Comparison of ENCODE assay signal across 1 cellular context in the genomic region with DNA sequence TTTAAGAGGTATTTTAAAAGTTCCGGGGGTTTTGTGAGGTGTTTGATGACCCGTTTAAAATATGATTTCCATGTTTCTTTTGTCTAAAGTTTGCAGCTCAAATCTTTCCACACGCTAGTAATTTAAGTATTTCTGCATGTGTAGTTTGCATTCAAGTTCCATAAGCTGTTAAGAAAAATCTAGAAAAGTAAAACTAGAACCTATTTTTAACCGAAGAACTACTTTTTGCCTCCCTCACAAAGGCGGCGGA.
TF ChIP-seq lines count a peak whose summit lies in the region.

No MANE protein-coding gene starts in this region.

TF ChIP-seq in HepG2, 621 proteins besides CTCF, POLR2A, EP300 and RAD21 (continued from another document and continues in another):
- TF ChIP-seq, protein P1, sequence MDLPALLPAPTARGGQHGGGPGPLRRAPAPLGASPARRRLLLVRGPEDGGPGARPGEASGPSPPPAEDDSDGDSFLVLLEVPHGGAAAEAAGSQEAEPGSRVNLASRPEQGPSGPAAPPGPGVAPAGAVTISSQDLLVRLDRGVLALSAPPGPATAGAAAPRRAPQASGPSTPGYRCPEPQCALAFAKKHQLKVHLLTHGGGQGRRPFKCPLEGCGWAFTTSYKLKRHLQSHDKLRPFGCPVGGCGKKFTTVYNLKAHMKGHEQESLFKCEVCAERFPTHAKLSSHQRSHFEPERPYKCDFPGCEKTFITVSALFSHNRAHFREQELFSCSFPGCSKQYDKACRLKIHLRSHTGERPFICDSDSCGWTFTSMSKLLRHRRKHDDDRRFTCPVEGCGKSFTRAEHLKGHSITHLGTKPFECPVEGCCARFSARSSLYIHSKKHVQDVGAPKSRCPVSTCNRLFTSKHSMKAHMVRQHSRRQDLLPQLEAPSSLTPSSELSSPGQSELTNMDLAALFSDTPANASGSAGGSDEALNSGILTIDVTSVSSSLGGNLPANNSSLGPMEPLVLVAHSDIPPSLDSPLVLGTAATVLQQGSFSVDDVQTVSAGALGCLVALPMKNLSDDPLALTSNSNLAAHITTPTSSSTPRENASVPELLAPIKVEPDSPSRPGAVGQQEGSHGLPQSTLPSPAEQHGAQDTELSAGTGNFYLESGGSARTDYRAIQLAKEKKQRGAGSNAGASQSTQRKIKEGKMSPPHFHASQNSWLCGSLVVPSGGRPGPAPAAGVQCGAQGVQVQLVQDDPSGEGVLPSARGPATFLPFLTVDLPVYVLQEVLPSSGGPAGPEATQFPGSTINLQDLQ (CRISPR knock-in tag; IDR thresholded peaks at IDR 0.05): no peak
- no peak for TF ChIP-seq GATAD1 (CRISPR knock-in tag; IDR thresholded peaks at IDR 0.05)
- TF ChIP-seq ZNF816 (CRISPR knock-in tag; IDR thresholded peaks at IDR 0.05; ENCODE audit: borderline replicate concordance): 0 out of 2 replicates have a peak, but pooled peaks have one; percentile 73
- TF ChIP-seq KAT2B (IDR thresholded peaks at IDR 0.05; ENCODE audit: borderline replicate concordance, low read depth, low read length): no peak
- no peak for TF ChIP-seq ZFP82 (CRISPR knock-in tag; IDR thresholded peaks at IDR 0.05; ENCODE audit: borderline replicate concordance)
- no peak; the same call in 1 of the 2 replicates for TF ChIP-seq KLF12 (CRISPR knock-in tag; IDR thresholded peaks at IDR 0.05; ENCODE audit: borderline replicate concordance)
- TF ChIP-seq, protein P2, sequence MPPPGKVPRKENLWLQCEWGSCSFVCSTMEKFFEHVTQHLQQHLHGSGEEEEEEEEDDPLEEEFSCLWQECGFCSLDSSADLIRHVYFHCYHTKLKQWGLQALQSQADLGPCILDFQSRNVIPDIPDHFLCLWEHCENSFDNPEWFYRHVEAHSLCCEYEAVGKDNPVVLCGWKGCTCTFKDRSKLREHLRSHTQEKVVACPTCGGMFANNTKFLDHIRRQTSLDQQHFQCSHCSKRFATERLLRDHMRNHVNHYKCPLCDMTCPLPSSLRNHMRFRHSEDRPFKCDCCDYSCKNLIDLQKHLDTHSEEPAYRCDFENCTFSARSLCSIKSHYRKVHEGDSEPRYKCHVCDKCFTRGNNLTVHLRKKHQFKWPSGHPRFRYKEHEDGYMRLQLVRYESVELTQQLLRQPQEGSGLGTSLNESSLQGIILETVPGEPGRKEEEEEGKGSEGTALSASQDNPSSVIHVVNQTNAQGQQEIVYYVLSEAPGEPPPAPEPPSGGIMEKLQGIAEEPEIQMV (CRISPR knock-in tag; IDR thresholded peaks at IDR 0.05; ENCODE audit: low read depth): no peak
- no peak for TF ChIP-seq ZNF670 (CRISPR knock-in tag; IDR thresholded peaks at IDR 0.05; ENCODE audit: borderline replicate concordance)
- no peak for TF ChIP-seq CBX1 (IDR thresholded peaks at IDR 0.05; ENCODE audit: low read depth)
- no peak for TF ChIP-seq ZNF605 (CRISPR knock-in tag; IDR thresholded peaks at IDR 0.05)
- no peak for TF ChIP-seq TGIF2 (CRISPR knock-in tag; IDR thresholded peaks at IDR 0.05)
- TF ChIP-seq, protein P3, sequence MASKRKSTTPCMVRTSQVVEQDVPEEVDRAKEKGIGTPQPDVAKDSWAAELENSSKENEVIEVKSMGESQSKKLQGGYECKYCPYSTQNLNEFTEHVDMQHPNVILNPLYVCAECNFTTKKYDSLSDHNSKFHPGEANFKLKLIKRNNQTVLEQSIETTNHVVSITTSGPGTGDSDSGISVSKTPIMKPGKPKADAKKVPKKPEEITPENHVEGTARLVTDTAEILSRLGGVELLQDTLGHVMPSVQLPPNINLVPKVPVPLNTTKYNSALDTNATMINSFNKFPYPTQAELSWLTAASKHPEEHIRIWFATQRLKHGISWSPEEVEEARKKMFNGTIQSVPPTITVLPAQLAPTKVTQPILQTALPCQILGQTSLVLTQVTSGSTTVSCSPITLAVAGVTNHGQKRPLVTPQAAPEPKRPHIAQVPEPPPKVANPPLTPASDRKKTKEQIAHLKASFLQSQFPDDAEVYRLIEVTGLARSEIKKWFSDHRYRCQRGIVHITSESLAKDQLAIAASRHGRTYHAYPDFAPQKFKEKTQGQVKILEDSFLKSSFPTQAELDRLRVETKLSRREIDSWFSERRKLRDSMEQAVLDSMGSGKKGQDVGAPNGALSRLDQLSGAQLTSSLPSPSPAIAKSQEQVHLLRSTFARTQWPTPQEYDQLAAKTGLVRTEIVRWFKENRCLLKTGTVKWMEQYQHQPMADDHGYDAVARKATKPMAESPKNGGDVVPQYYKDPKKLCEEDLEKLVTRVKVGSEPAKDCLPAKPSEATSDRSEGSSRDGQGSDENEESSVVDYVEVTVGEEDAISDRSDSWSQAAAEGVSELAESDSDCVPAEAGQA (IDR thresholded peaks at IDR 0.05; ENCODE audit: low read depth): no peak; the same call in 1 of the 2 replicates
- TF ChIP-seq, protein P3 (CRISPR knock-in tag; IDR thresholded peaks at IDR 0.05; ENCODE audit: borderline replicate concordance): no peak
- no peak for TF ChIP-seq MBNL3 (CRISPR knock-in tag; conservative IDR thresholded peaks at IDR 0.05)
- TF ChIP-seq, protein P4, sequence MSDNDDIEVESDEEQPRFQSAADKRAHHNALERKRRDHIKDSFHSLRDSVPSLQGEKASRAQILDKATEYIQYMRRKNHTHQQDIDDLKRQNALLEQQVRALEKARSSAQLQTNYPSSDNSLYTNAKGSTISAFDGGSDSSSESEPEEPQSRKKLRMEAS (IDR thresholded peaks at IDR 0.05): no peak
- TF ChIP-seq ZNF549 (CRISPR knock-in tag; IDR thresholded peaks at IDR 0.05): no peak
- TF ChIP-seq, protein P5, sequence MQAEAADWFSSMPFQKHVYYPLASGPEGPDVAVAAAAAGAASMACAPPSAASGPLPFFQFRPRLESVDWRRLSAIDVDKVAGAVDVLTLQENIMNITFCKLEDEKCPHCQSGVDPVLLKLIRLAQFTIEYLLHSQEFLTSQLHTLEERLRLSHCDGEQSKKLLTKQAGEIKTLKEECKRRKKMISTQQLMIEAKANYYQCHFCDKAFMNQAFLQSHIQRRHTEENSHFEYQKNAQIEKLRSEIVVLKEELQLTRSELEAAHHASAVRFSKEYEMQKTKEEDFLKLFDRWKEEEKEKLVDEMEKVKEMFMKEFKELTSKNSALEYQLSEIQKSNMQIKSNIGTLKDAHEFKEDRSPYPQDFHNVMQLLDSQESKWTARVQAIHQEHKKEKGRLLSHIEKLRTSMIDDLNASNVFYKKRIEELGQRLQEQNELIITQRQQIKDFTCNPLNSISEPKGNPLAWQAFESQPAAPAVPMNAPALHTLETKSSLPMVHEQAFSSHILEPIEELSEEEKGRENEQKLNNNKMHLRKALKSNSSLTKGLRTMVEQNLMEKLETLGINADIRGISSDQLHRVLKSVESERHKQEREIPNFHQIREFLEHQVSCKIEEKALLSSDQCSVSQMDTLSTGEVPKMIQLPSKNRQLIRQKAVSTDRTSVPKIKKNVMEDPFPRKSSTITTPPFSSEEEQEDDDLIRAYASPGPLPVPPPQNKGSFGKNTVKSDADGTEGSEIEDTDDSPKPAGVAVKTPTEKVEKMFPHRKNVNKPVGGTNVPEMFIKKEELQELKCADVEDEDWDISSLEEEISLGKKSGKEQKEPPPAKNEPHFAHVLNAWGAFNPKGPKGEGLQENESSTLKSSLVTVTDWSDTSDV (CRISPR knock-in tag; IDR thresholded peaks at IDR 0.05): no peak
- TF ChIP-seq MXD4 (CRISPR knock-in tag; IDR thresholded peaks at IDR 0.05): no peak
- no peak for TF ChIP-seq SIX4 (CRISPR knock-in tag; IDR thresholded peaks at IDR 0.05)
- no peak for TF ChIP-seq SETDB1 (CRISPR knock-in tag; IDR thresholded peaks at IDR 0.05; ENCODE audit: borderline replicate concordance)
- peak; percentile 85 for TF ChIP-seq ISX (CRISPR knock-in tag; conservative IDR thresholded peaks at IDR 0.05)
- TF ChIP-seq NCOA1 (CRISPR knock-in tag; IDR thresholded peaks at IDR 0.05): no peak
- no peak for TF ChIP-seq MATR3 (CRISPR knock-in tag; IDR thresholded peaks at IDR 0.05)
- TF ChIP-seq, protein P6, sequence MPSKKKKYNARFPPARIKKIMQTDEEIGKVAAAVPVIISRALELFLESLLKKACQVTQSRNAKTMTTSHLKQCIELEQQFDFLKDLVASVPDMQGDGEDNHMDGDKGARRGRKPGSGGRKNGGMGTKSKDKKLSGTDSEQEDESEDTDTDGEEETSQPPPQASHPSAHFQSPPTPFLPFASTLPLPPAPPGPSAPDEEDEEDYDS (CRISPR knock-in tag; IDR thresholded peaks at IDR 0.05): no peak
- TF ChIP-seq, protein P7, sequence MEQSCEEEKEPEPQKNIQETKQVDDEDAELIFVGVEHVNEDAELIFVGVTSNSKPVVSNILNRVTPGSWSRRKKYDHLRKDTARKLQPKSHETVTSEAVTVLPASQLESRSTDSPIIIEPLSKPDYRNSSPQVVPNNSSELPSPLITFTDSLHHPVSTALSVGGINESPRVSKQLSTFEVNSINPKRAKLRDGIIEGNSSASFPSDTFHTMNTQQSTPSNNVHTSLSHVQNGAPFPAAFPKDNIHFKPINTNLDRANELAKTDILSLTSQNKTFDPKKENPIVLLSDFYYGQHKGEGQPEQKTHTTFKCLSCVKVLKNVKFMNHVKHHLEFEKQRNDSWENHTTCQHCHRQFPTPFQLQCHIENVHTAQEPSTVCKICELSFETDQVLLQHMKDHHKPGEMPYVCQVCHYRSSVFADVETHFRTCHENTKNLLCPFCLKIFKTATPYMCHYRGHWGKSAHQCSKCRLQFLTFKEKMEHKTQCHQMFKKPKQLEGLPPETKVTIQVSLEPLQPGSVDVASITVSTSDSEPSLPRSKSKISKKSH (CRISPR knock-in tag; IDR thresholded peaks at IDR 0.05; ENCODE audit: borderline replicate concordance): no peak
- TF ChIP-seq RBM22 (optimal IDR thresholded peaks at IDR 0.05; ENCODE audit: low read length): no peak
- TF ChIP-seq, protein P8, sequence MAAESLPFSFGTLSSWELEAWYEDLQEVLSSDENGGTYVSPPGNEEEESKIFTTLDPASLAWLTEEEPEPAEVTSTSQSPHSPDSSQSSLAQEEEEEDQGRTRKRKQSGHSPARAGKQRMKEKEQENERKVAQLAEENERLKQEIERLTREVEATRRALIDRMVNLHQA (CRISPR knock-in tag; IDR thresholded peaks at IDR 0.05): no peak
- no peak for TF ChIP-seq ZNF75D (CRISPR knock-in tag; IDR thresholded peaks at IDR 0.05; ENCODE audit: borderline replicate concordance)
- no peak for TF ChIP-seq MAF1 (CRISPR knock-in tag; IDR thresholded peaks at IDR 0.05; ENCODE audit: borderline replicate concordance)
- peak; percentile 71 for TF ChIP-seq HDAC1 (CRISPR knock-in tag; IDR thresholded peaks at IDR 0.05)
- TF ChIP-seq, protein P9, sequence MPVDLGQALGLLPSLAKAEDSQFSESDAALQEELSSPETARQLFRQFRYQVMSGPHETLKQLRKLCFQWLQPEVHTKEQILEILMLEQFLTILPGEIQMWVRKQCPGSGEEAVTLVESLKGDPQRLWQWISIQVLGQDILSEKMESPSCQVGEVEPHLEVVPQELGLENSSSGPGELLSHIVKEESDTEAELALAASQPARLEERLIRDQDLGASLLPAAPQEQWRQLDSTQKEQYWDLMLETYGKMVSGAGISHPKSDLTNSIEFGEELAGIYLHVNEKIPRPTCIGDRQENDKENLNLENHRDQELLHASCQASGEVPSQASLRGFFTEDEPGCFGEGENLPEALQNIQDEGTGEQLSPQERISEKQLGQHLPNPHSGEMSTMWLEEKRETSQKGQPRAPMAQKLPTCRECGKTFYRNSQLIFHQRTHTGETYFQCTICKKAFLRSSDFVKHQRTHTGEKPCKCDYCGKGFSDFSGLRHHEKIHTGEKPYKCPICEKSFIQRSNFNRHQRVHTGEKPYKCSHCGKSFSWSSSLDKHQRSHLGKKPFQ (CRISPR knock-in tag; IDR thresholded peaks at IDR 0.05; ENCODE audit: insufficient replicate concordance): no peak
- no peak for TF ChIP-seq ZNF441 (CRISPR knock-in tag; IDR thresholded peaks at IDR 0.05; ENCODE audit: borderline replicate concordance)
- no peak for TF ChIP-seq ZFP41 (CRISPR knock-in tag; IDR thresholded peaks at IDR 0.05; ENCODE audit: borderline replicate concordance)
- TF ChIP-seq ZNF335 (CRISPR knock-in tag; IDR thresholded peaks at IDR 0.05): no peak
- no peak for TF ChIP-seq JDP2 (CRISPR knock-in tag; IDR thresholded peaks at IDR 0.05; ENCODE audit: borderline replicate concordance)
- TF ChIP-seq GATA4 (IDR thresholded peaks at IDR 0.05; ENCODE audit: borderline replicate concordance, low read depth): no peak
- TF ChIP-seq ZNF563 (CRISPR knock-in tag; IDR thresholded peaks at IDR 0.05): no peak
- no peak for TF ChIP-seq SAFB2 (CRISPR knock-in tag; IDR thresholded peaks at IDR 0.05; ENCODE audit: borderline replicate concordance, low read depth)
- TF ChIP-seq ZNF260 (CRISPR knock-in tag; IDR thresholded peaks at IDR 0.05; ENCODE audit: borderline replicate concordance, low read depth): no peak
- no peak for TF ChIP-seq RCOR2 (CRISPR knock-in tag; IDR thresholded peaks at IDR 0.05)
- TF ChIP-seq JARID2 (CRISPR knock-in tag; IDR thresholded peaks at IDR 0.05; ENCODE audit: insufficient replicate concordance): no peak
- TF ChIP-seq TSC22D2 (CRISPR knock-in tag; IDR thresholded peaks at IDR 0.05; ENCODE audit: borderline replicate concordance): no peak
- TF ChIP-seq, protein P10, sequence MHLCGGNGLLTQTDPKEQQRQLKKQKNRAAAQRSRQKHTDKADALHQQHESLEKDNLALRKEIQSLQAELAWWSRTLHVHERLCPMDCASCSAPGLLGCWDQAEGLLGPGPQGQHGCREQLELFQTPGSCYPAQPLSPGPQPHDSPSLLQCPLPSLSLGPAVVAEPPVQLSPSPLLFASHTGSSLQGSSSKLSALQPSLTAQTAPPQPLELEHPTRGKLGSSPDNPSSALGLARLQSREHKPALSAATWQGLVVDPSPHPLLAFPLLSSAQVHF (CRISPR knock-in tag; IDR thresholded peaks at IDR 0.05): no peak
- no peak for TF ChIP-seq ZNF33B (CRISPR knock-in tag; IDR thresholded peaks at IDR 0.05)
- TF ChIP-seq, protein P11, sequence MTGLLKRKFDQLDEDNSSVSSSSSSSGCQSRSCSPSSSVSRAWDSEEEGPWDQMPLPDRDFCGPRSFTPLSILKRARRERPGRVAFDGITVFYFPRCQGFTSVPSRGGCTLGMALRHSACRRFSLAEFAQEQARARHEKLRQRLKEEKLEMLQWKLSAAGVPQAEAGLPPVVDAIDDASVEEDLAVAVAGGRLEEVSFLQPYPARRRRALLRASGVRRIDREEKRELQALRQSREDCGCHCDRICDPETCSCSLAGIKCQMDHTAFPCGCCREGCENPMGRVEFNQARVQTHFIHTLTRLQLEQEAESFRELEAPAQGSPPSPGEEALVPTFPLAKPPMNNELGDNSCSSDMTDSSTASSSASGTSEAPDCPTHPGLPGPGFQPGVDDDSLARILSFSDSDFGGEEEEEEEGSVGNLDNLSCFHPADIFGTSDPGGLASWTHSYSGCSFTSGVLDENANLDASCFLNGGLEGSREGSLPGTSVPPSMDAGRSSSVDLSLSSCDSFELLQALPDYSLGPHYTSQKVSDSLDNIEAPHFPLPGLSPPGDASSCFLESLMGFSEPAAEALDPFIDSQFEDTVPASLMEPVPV (CRISPR knock-in tag; IDR thresholded peaks at IDR 0.05): no peak
